Comparison of ENCODE assay signal across 23 cellular contexts in genomic region chr10:86316274-86316835, GRCh38. TPM values are rescaled to one million over a fixed set of nuclear protein-coding genes. Genes with fewer than 3 reads are reported as not detected.
DNase-seq lines count a peak whose midpoint lies in the region; ATAC-seq and TF ChIP-seq lines count a peak whose summit lies in the region.
"Had no signal": no experiment of that assay in that cellular context is flagged by ENCODE, and none has a peak within 500 bp of the region (broad histone marks: within the 10 kb centered on the region; RNA-seq: fewer than 3 reads in every experiment).

No MANE protein-coding gene starts in this region.

- H2AFZ ChIP-seq in H9 (ENCODE audit: low read length) (no peak overlapping the region), neuronal stem cell (ENCODE audit: low read length) (no peak overlapping the region)

- H2BK20ac ChIP-seq in H9 (ENCODE audit: low read depth, low read length, poor library complexity, severe bottlenecking) = no peak overlapping the region

- WGBS in H9 (ENCODE audit: extremely low coverage, insufficient read length, low lambda C conversion rate) = no CpG with 5 or more reads among the region's 4 CpGs
- no CpG with 5 or more reads among the region's 4 CpGs for WGBS in neuronal stem cell (ENCODE audit: extremely low coverage in 2 of 2, insufficient read length in 2 of 2, insufficient replicate concordance in 1 of 2), 2 donors

- H3K23me2 ChIP-seq in H9 (ENCODE audit: insufficient read length, low read depth, low read length, poor library complexity, severe bottlenecking) = no peaks in the 10 kb centered on the region

- no peaks in the 10 kb centered on the region; a peak in 1 of 7 replicates for H3K36me3 Mint-ChIP-seq in H9 (ENCODE audit: insufficient read depth in 1 of 3, low read depth in 3 of 3)
- H3K36me3 Mint-ChIP-seq in stimulated activated memory B cell treated with anti-CD40 and anti-IgM and Interleukin-4, amounts not matched to agents 10 μg/mL and 1 μg/mL and 100 μg/mL, for 72 hours = no peaks in the 10 kb centered on the region
- H3K36me3 Mint-ChIP-seq: CD8-positive, alpha-beta memory T cell had no signal

- no peak overlapping the region for H2BK15ac ChIP-seq in H9 (ENCODE audit: low read depth, low read length)
- no peak overlapping the region for H2BK15ac ChIP-seq in neuronal stem cell (ENCODE audit: low read length)

- H3K23ac ChIP-seq in H9 (ENCODE audit: insufficient read length, low read depth, low read length) = no peak overlapping the region
- no peak overlapping the region for H3K23ac ChIP-seq in neuronal stem cell (ENCODE audit: low read depth, low read length, poor library complexity)

- H4K8ac ChIP-seq in H9 (replicated peaks; ENCODE audit: insufficient read length, low read depth, low read length) (no peak overlapping the region), neuronal stem cell (ENCODE audit: low read depth, low read length) (no peak overlapping the region)

- H3K4me1 ChIP-seq in H9 (ENCODE audit: insufficient read depth, low read length) (no peaks in the 10 kb centered on the region), neuronal stem cell (ENCODE audit: control insufficient read depth in 2 of 2, insufficient read depth in 1 of 2, low read depth in 1 of 2, low read length in 2 of 2) (peaks cover 0 to 3% of the 10 kb centered on the region in 2 donors)
- H3K4me1 ChIP-seq: Peyer's patch, SJCRH30 had no signal

- H3K27me3 ChIP-seq in H9 (ENCODE audit: insufficient read depth, low read length) = no peaks in the 10 kb centered on the region
- H3K27me3 ChIP-seq in dorsolateral prefrontal cortex = no peaks in the 10 kb centered on the region
- no peaks in the 10 kb centered on the region for H3K27me3 ChIP-seq in neuronal stem cell (ENCODE audit: control insufficient read depth in 3 of 3, insufficient read depth in 3 of 3, low read depth in 1 of 3, low read length in 3 of 3)
- H3K27me3 ChIP-seq: Peyer's patch, SJCRH30 had no signal

- no peak overlapping the region for H2BK5ac ChIP-seq in H9 (ENCODE audit: insufficient read length, low read length)
- no peak overlapping the region for H2BK5ac ChIP-seq in neuronal stem cell (ENCODE audit: low read length)

- H3K4me3 Mint-ChIP-seq in H9 = no peak overlapping the region
- H3K4me3 Mint-ChIP-seq in stimulated activated memory B cell treated with anti-CD40 and anti-IgM and Interleukin-4, amounts not matched to agents 10 μg/mL and 1 μg/mL and 100 μg/mL, for 72 hours = no peak overlapping the region
- H3K4me3 Mint-ChIP-seq: CD8-positive, alpha-beta memory T cell had no signal

- H3K14ac ChIP-seq in H9 (ENCODE audit: insufficient read depth, low read length) (no peak overlapping the region; the same call in 1 of the 2 replicates), neuronal stem cell (ENCODE audit: low read length) (no peak overlapping the region)

- H3T11ph ChIP-seq in H9 (ENCODE audit: low read length) = no peak overlapping the region

- ATAC-seq in stimulated activated memory B cell treated with anti-CD40 and anti-IgM and Interleukin-4, amounts not matched to agents 10 μg/mL and 1 μg/mL and 100 μg/mL, for 72 hours = peak; percentile 37
- ATAC-seq in GM18517 (IDR thresholded peaks at IDR 0.05; ENCODE audit: unreplicated experiment) = no peak

- H3K9me3 Mint-ChIP-seq in H9 = no peaks in the 10 kb centered on the region; a peak in 1 of 5 replicates
- H3K9me3 Mint-ChIP-seq in stimulated activated memory B cell treated with anti-CD40 and anti-IgM and Interleukin-4, amounts not matched to agents 10 μg/mL and 1 μg/mL and 100 μg/mL, for 72 hours = peaks cover 5% of the 10 kb centered on the region
- H3K9me3 Mint-ChIP-seq: CD8-positive, alpha-beta memory T cell had no signal

- in situ Hi-C loops in ACHN (cut with HindIII; ENCODE audit: low pct_ligation_motif_present, low pct_unique_long_range_greater_than_20kb, low sequenced_read_pairs) = no loop called here

- TF ChIP-seq CTCF in H9 (conservative IDR thresholded peaks at IDR 0.05) (no peak), dorsolateral prefrontal cortex (IDR thresholded peaks at IDR 0.05 in 54 of 56, conservative IDR thresholded peaks at IDR 0.05 in 2 of 56; ENCODE audit: low read depth in 1 of 56, partially characterized antibody in 56 of 56) (no peak)

- H3K27ac Mint-ChIP-seq in H9 = peak overlapping the region in 1 of 3 experiments; percentile 46; a peak in 1 of 7 replicates
- H3K27ac Mint-ChIP-seq in stimulated activated memory B cell treated with anti-CD40 and anti-IgM and Interleukin-4, amounts not matched to agents 10 μg/mL and 1 μg/mL and 100 μg/mL, for 72 hours = no peak overlapping the region

- H3K9me3 ChIP-seq in H9 (ENCODE audit: control insufficient read depth, low read depth, low read length) (no peaks in the 10 kb centered on the region), neuronal stem cell (replicated peaks in 1 of 2; ENCODE audit: control insufficient read depth in 2 of 2, insufficient read depth in 1 of 2, low read depth in 1 of 2, low read length in 2 of 2) (no peaks in the 10 kb centered on the region)
- H3K9me3 ChIP-seq: Peyer's patch, SJCRH30 had no signal

- H3K27me3 Mint-ChIP-seq in H9 (ENCODE audit: low read depth) = no peaks in the 10 kb centered on the region; the same call in none of the 2 replicates
- H3K27me3 Mint-ChIP-seq in stimulated activated memory B cell treated with anti-CD40 and anti-IgM and Interleukin-4, amounts not matched to agents 10 μg/mL and 1 μg/mL and 100 μg/mL, for 72 hours = peaks cover 55% of the 10 kb centered on the region

- no peaks in the 10 kb centered on the region for H3K79me2 ChIP-seq in H9 (ENCODE audit: insufficient read depth, low read length)

- H4K20me1 ChIP-seq in H9 (ENCODE audit: control insufficient read depth, insufficient read depth, insufficient read length) = no peaks in the 10 kb centered on the region

- no peak overlapping the region for H3K56ac ChIP-seq in H9 (ENCODE audit: insufficient read length, low read depth, low read length)

- DNase-seq in H9 (peak; percentile 14), dorsolateral prefrontal cortex (peak in 2 of 10 donors; percentile 34 to 44), neuronal stem cell (ENCODE audit: low spot score) (no peak), ACHN (no peak), A172 (ENCODE audit: low spot score) (no peak)
- DNase-seq: 8988T, Calu3, DMS153, H7, Karpas-422, MV-4-11, NCI-H1105 treated with DMSO at 0.1 percent for 48 hours, NCI-H2029 treated with DMSO at 0.1 percent for 48 hours, NCI-H226, NCI-H524, NCI-H82, Peyer's patch, SJCRH30 had no signal

- H3K4me1 Mint-ChIP-seq in H9 = peaks cover 8 to 17% of the 10 kb centered on the region in 2 experiments
- H3K4me1 Mint-ChIP-seq in stimulated activated memory B cell treated with anti-CD40 and anti-IgM and Interleukin-4, amounts not matched to agents 10 μg/mL and 1 μg/mL and 100 μg/mL, for 72 hours = no peaks in the 10 kb centered on the region
- H3K4me1 Mint-ChIP-seq: CD8-positive, alpha-beta memory T cell had no signal

- no peak overlapping the region for H4K91ac ChIP-seq in H9 (ENCODE audit: insufficient read length, low read depth, low read length)
- no peak overlapping the region for H4K91ac ChIP-seq in neuronal stem cell (ENCODE audit: low read depth, low read length, poor library complexity)

- H3K18ac ChIP-seq in H9 (ENCODE audit: insufficient read length, low read depth, low read length) = no peak overlapping the region
- H3K18ac ChIP-seq in neuronal stem cell (ENCODE audit: low read length) = peak overlapping the region; percentile 11

- H2AK5ac ChIP-seq in H9 (ENCODE audit: insufficient read length, low read length) (no peak overlapping the region), neuronal stem cell (ENCODE audit: low read depth, low read length) (no peak overlapping the region)

- H3K9ac ChIP-seq in H9 (ENCODE audit: extremely low read depth, insufficient read length, low read length) (no peak overlapping the region), neuronal stem cell (ENCODE audit: low read depth, low read length, poor library complexity) (no peak overlapping the region)

- H4K5ac ChIP-seq in H9 (ENCODE audit: insufficient read length, low read depth, low read length) = no peak overlapping the region

- H3K4ac ChIP-seq in H9 (ENCODE audit: low read depth, low read length) = no peak overlapping the region
- H3K4ac ChIP-seq in neuronal stem cell (ENCODE audit: low read length) = no peak overlapping the region

- H3K79me1 ChIP-seq in H9 (ENCODE audit: insufficient read depth, low read depth, low read length, poor library complexity, severe bottlenecking) (no peaks in the 10 kb centered on the region), neuronal stem cell (ENCODE audit: low read depth, low read length) (no peaks in the 10 kb centered on the region)

- H3K4me2 ChIP-seq in H9 (ENCODE audit: insufficient read depth, insufficient read length, low read length) (no peak overlapping the region), neuronal stem cell (ENCODE audit: insufficient read depth, low read length, poor library complexity, severe bottlenecking) (no peak overlapping the region)

- H3K36me3 ChIP-seq in neuronal stem cell (replicated peaks in 1 of 2; ENCODE audit: control insufficient read depth in 2 of 2, insufficient read depth in 2 of 2, low read length in 2 of 2) = no peaks in the 10 kb centered on the region
- H3K36me3 ChIP-seq: Peyer's patch, SJCRH30 had no signal

- H2BK12ac ChIP-seq in H9 (ENCODE audit: insufficient read length, low read depth, low read length) (no peak overlapping the region), neuronal stem cell (ENCODE audit: low read length) (no peak overlapping the region)

- intact Hi-C loops in dorsolateral prefrontal cortex (cut with DNase I) = no loop called here

- H3K4me3 ChIP-seq in dorsolateral prefrontal cortex (no peak overlapping the region), neuronal stem cell (ENCODE audit: low read length in 2 of 2) (no peak overlapping the region)
- H3K4me3 ChIP-seq: Peyer's patch, SJCRH30 had no signal

- H3K27ac ChIP-seq in H9 (ENCODE audit: insufficient read length, low read depth, low read length) (no peak overlapping the region), dorsolateral prefrontal cortex (peak overlapping the region in 58 of 59 donors; percentile 1 to 97 (median 76)), neuronal stem cell (replicated peaks; ENCODE audit: low read length) (no peak overlapping the region)
- H3K27ac ChIP-seq: C4-2B, Peyer's patch, SJCRH30 had no signal

- H2BK120ac ChIP-seq in H9 (ENCODE audit: low read depth, low read length, poor library complexity, severe bottlenecking) = no peak overlapping the region
- no peak overlapping the region for H2BK120ac ChIP-seq in neuronal stem cell (ENCODE audit: low read depth, low read length)

RNA-seq across cellular contexts. Expression of gene GRID1, which starts 50.2 kb away (rescaled TPM):
- total RNA-seq in H9 (2021) (0.35 TPM in 1 of 2 replicates, not detected in the other), dorsolateral prefrontal cortex (10 to 100 TPM; 34.8 to 69.0 (median 50.5) TPM)
- 0.70 TPM for polyA plus RNA-seq in neuronal stem cell (2013, experiment 1 of 2)
- polyA plus RNA-seq in neuronal stem cell (2013, experiment 2 of 2) = 0.89 TPM
- total RNA-seq in A172 (2014; rRNA removed; shearing (Covaris generic)) = 4.9 and 5.2 TPM in 2 replicates
- total RNA-seq: Calu3; CD8-positive, alpha-beta memory T cell; M059J; SJCRH30 had no signal
- polyA plus RNA-seq: CD8-positive, alpha-beta memory T cell had no signal

Comparison
In these comparisons a context has a peak if more than half of its experiments do, and no peak if none do; other contexts are left out.
1. H3K27ac ChIP-seq: peak in dorsolateral prefrontal cortex (58 of 59); none in H9 (single experiment) and neuronal stem cell (single experiment).